ENCODE assay signal across 16 cellular contexts in the genomic region with DNA sequence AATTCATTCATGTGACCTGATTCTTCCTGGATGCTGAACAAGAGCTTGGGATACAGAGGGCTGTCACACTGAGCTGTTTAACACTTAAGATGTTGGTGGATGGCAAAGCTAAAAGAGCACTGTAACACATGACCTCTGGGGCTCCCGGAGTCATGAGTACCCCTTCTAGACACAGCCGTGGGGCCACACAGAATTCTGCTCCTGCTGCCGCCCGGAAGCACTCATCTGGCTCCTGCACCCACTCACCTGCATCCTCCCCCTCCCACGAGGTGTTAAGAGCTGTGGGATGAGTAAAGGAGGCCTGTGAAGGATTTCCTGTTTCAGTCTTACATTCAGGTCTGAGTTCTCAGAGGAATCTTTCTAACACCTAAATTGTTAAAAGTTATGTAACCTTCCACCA.
DNase-seq lines count a peak whose midpoint lies in the region; ATAC-seq lines count a peak whose summit lies in the region.
"Had no signal": no experiment of that assay in that cellular context is flagged by ENCODE, and none has a peak within 500 bp of the region (broad histone marks: within the 10 kb centered on the region; RNA-seq: fewer than 3 reads in every experiment).

No MANE protein-coding gene starts in this region.

- ATAC-seq in GM19035 (IDR thresholded peaks at IDR 0.05; ENCODE audit: unreplicated experiment) (no peak), HG02623 (IDR thresholded peaks at IDR 0.05; ENCODE audit: unreplicated experiment) (no peak)
- ATAC-seq: esophagus mucosa had no signal

- peak; percentile 1 for DNase-seq in stimulated activated CD8-positive, alpha-beta memory T cell treated with anti-CD3 and anti-CD28 coated beads, Interleukin-12 subunit alpha, Interleukin-12 subunit beta, amount 100 ng/mL, for 4 hours (ENCODE audit: low read depth)
- no peak for DNase-seq in stimulated activated CD8-positive, alpha-beta memory T cell treated with anti-CD3 and anti-CD28 coated beads, Interleukin-4, amount 100 ng/mL, for 48 hours
- peak; percentile 37 to 46 for DNase-seq in activated T-cell treated with anti-CD3 and anti-CD28 coated beads, Interleukin-2, amount 50 U/mL, for 48 hours
- DNase-seq in stimulated activated CD4-positive, alpha-beta T cell treated with anti-CD3 and anti-CD28 coated beads, Interleukin-15, amount 100 ng/mL, for 24 hours = peak; percentile 36
- DNase-seq in NCI-H2171 treated with DMSO at 0.1 percent for 48 hours (lab: John Stamatoyannopoulos, UW) = no peak
- DNase-seq: caudate nucleus, DMS 273 treated with DMSO at 0.1 percent for 48 hours, HFFc6, NCI-H1092, NCI-H2107, NCI-H526, SHP77, substantia nigra had no signal

Comparison
In these comparisons a context has a peak if more than half of its experiments do, and no peak if none do; other contexts are left out.
1. DNase-seq: peak in stimulated activated CD8-positive, alpha-beta memory T cell treated with anti-CD3 and anti-CD28 coated beads, Interleukin-12 subunit alpha, Interleukin-12 subunit beta, amount 100 ng/mL, for 4 hours (single experiment), activated T-cell treated with anti-CD3 and anti-CD28 coated beads, Interleukin-2, amount 50 U/mL, for 48 hours (2 of 2) and stimulated activated CD4-positive, alpha-beta T cell treated with anti-CD3 and anti-CD28 coated beads, Interleukin-15, amount 100 ng/mL, for 24 hours (single experiment); none in stimulated activated CD8-positive, alpha-beta memory T cell treated with anti-CD3 and anti-CD28 coated beads, Interleukin-4, amount 100 ng/mL, for 48 hours (single experiment) and NCI-H2171 treated with DMSO at 0.1 percent for 48 hours (single experiment).